Comparison of ENCODE assay signal across 1 cellular context in genomic region chr9:16769291-16769690, GRCh38.
TF ChIP-seq lines count a peak whose summit lies in the region.

No MANE protein-coding gene starts in this region.

TF ChIP-seq in GM23338, 12 proteins besides CTCF, POLR2A, EP300 and RAD21 (continued from another document):
- TF ChIP-seq ZNF462 (CRISPR knock-in tag; IDR thresholded peaks at IDR 0.05): no peak
- TF ChIP-seq EZH2phosphoT487 (IDR thresholded peaks at IDR 0.05; ENCODE audit: unreplicated experiment): no peak
- TF ChIP-seq POLR2AphosphoS5 (IDR thresholded peaks at IDR 0.05; ENCODE audit: low read depth): no peak
- TF ChIP-seq ZNF114 (CRISPR knock-in tag; IDR thresholded peaks at IDR 0.05): no peak
